In the genomic region with DNA sequence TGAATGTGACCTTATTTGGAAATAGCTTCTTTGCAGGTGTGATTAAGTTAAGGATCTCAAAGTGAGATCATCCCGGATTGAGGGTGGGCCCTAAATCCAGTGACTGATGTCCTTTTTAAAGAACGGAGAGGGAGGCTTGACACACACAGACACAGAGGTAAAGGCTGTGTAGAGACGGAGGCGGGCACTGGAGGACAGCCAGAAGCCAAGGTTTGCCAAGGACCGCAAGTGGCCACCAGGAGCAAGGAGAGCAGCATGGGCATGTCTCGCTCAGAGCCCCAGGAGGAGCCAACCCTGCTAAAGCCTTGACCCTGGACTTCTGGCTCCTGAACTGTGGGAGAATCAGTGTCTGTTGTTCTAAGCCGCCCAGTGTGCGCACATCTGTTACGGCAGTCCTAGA, we compare ENCODE assay signal across 19 cellular contexts. TPM values are rescaled to one million over a fixed set of nuclear protein-coding genes. Genes with fewer than 3 reads are reported as not detected.
DNase-seq lines count a peak whose midpoint lies in the region; ATAC-seq, FAIRE-seq and TF ChIP-seq lines count a peak whose summit lies in the region.
"Had no signal": no experiment of that assay in that cellular context is flagged by ENCODE, and none has a peak within 500 bp of the region (broad histone marks: within the 10 kb centered on the region; RNA-seq: fewer than 3 reads in every experiment).

No MANE protein-coding gene starts in this region.

- POLR2A ChIA-PET in HCT116 (lab: Charles Lee): no interaction called here

- no peak overlapping the region for H3K9ac ChIP-seq in HCT116 (ENCODE audit: low read length)
- H3K9ac ChIP-seq: BLaER1 treated with 17β-estradiol and CSF1 and Interleukin-3, amounts not matched to agents 10 nM and 100 nM had no signal

- no TSS peak for BruUV-seq in HCT116 (replicated peaks; lab: Mats Ljungman, UMichigan)

- H3K9me3 ChIP-seq in HCT116 (ENCODE audit: control insufficient read depth in 1 of 2, insufficient read depth in 1 of 2, low read depth in 1 of 2, low read length in 2 of 2) (no peaks in the 10 kb centered on the region), pancreas (no peaks in the 10 kb centered on the region)
- H3K9me3 ChIP-seq: BLaER1 treated with 17β-estradiol and CSF1 and Interleukin-3, amounts not matched to agents 10 nM and 100 nM; gastrocnemius medialis; ovary; suprapubic skin had no signal

- TF ChIP-seq CTCF in HCT116 (IDR thresholded peaks at IDR 0.05 in 2 of 3, conservative IDR thresholded peaks at IDR 0.05 in 1 of 3; ENCODE audit: borderline replicate concordance in 1 of 3, insufficient read depth in 1 of 3, low read depth in 2 of 3, low read length in 2 of 3) (peak in 2 of 3 experiments; percentile 12 to 17; a peak in 1 of 6 replicates), bronchial epithelial cell (IDR thresholded peaks at IDR 0.05; ENCODE audit: insufficient read depth, low read length, severe bottlenecking) (peak; percentile 55), pancreas (IDR thresholded peaks at IDR 0.05) (peak in 2 of 4 donors; percentile 28 to 30)

- peak; percentile 89 for FAIRE-seq in bronchial epithelial cell (lab: Jason Lieb, UNC)
- FAIRE-seq in pancreas (lab: Jason Lieb, UNC): no peak
- FAIRE-seq: endometrium had no signal

- no peaks in the 10 kb centered on the region for H4K20me1 ChIP-seq in HCT116 (ENCODE audit: insufficient read depth)
- H4K20me1 ChIP-seq: BLaER1 treated with 17β-estradiol and CSF1 and Interleukin-3, amounts not matched to agents 10 nM and 100 nM had no signal

- H3K4me3 ChIP-seq in HCT116 (replicated peaks in 1 of 2; ENCODE audit: low read depth in 1 of 2, low read length in 2 of 2) (no peak overlapping the region), bronchial epithelial cell (ENCODE audit: low read depth, low read length) (no peak overlapping the region), pancreas (no peak overlapping the region)
- H3K4me3 ChIP-seq: BLaER1 treated with 17β-estradiol and CSF1 and Interleukin-3, amounts not matched to agents 10 nM and 100 nM; gastrocnemius medialis; ovary; suprapubic skin had no signal

- no peak overlapping the region for H2AFZ ChIP-seq in HCT116 (ENCODE audit: low read depth, low read length, poor library complexity, severe bottlenecking)

- no peak overlapping the region for H3K27ac ChIP-seq in HCT116 (ENCODE audit: low read depth, low read length)
- peak overlapping the region in 1 of 4 donors; percentile 7 for H3K27ac ChIP-seq in pancreas
- H3K27ac ChIP-seq: BLaER1 treated with 17β-estradiol and CSF1 and Interleukin-3, amounts not matched to agents 10 nM and 100 nM; gastrocnemius medialis; ovary; suprapubic skin had no signal

- peak; percentile 65 for ATAC-seq in HCT116
- peak; percentile 89 to 97 (median 92) for ATAC-seq in pancreas
- ATAC-seq in GM19351 (IDR thresholded peaks at IDR 0.05; ENCODE audit: unreplicated experiment): no peak
- ATAC-seq: gastrocnemius medialis had no signal

- TF ChIP-seq RAD21 in HCT116 (IDR thresholded peaks at IDR 0.05; ENCODE audit: low read depth): no peak

- H3K9me2 ChIP-seq in HCT116 (ENCODE audit: insufficient read depth): no peaks in the 10 kb centered on the region

- intact Hi-C loops in HCT116 (cut with micrococcal nuclease): no loop called here
- intact Hi-C loops in pancreas (cut with DNase I): no loop called here

- TF ChIP-seq POLR2A in HCT116 (IDR thresholded peaks at IDR 0.05; ENCODE audit: borderline replicate concordance, extremely low read depth, insufficient read depth, insufficient read length): no peak

- 22 to 23% methylated on average over 9 of the region's 9 CpGs for WGBS in pancreas, 2 donors

- no peak overlapping the region for H3K4me2 ChIP-seq in HCT116 (ENCODE audit: low read length)
- H3K4me2 ChIP-seq: BLaER1 treated with 17β-estradiol and CSF1 and Interleukin-3, amounts not matched to agents 10 nM and 100 nM had no signal

- H3K79me2 ChIP-seq in HCT116 (ENCODE audit: insufficient read depth, low read length): no peaks in the 10 kb centered on the region

- RAD21 ChIA-PET in HCT116 (lab: Charles Lee; ENCODE audit: low non-redundant PET in 1 of 2, low total read pairs in 2 of 2, uncharacterized antibody in 2 of 2, unreplicated experiment in 2 of 2): no interaction called here

- CTCF ChIA-PET in HCT116 (lab: Charles Lee): interaction anchor here (1.5 kb wide), 1 partner anchor 17 kb away, joined by 6 read pairs; no protein-coding TSS in a partner anchor

- no peaks in the 10 kb centered on the region for H3K27me3 ChIP-seq in HCT116 (ENCODE audit: insufficient read depth, low read length)
- no peaks in the 10 kb centered on the region for H3K27me3 ChIP-seq in bronchial epithelial cell (ENCODE audit: control insufficient read depth, insufficient read depth, low read length)
- H3K27me3 ChIP-seq in pancreas: no peaks in the 10 kb centered on the region
- H3K27me3 ChIP-seq: BLaER1 treated with 17β-estradiol and CSF1 and Interleukin-3, amounts not matched to agents 10 nM and 100 nM; gastrocnemius medialis; ovary; suprapubic skin had no signal

- no peak for DNase-seq in HCT116 (ENCODE audit: low read depth, low spot score)
- peak; percentile 22 for DNase-seq in NCI-H2029 (lab: John Stamatoyannopoulos, UW)
- peak; percentile 80 for DNase-seq in bronchial epithelial cell (ENCODE audit: low read depth)
- DNase-seq in pancreas: peak; percentile 66 to 91 (median 82)
- DNase-seq in stimulated activated CD4-positive, alpha-beta T cell treated with anti-CD3 and anti-CD28 coated beads, Interleukin-4, amount 100 ng/mL, for 24 hours: no peak
- DNase-seq in CD1c-positive myeloid dendritic cell (ENCODE audit: extremely low spot score): no peak
- DNase-seq: activated CD4-positive, CD25-positive, alpha-beta regulatory T cell; activated CD8-positive, alpha-beta memory T cell treated with anti-CD3 and anti-CD28 coated beads, Interleukin-2, amount 50 U/mL, for 4 hours; central memory CD4-positive, alpha-beta T cell; gastrocnemius medialis; NCI-H1092; NCI-H2227 treated with DMSO at 0.1 percent for 48 hours; SW 1271 had no signal

- H3K36me3 ChIP-seq in HCT116 (ENCODE audit: control insufficient read depth in 1 of 2, insufficient read depth in 2 of 2, low read length in 2 of 2) (no peaks in the 10 kb centered on the region), bronchial epithelial cell (ENCODE audit: control insufficient read depth, insufficient read depth, low read length) (no peaks in the 10 kb centered on the region), pancreas (no peaks in the 10 kb centered on the region)
- H3K36me3 ChIP-seq: BLaER1 treated with 17β-estradiol and CSF1 and Interleukin-3, amounts not matched to agents 10 nM and 100 nM; gastrocnemius medialis; ovary; suprapubic skin had no signal

- no peaks in the 10 kb centered on the region; a peak in 2 of 4 replicates for H3K4me1 ChIP-seq in HCT116 (ENCODE audit: control insufficient read depth in 1 of 2, insufficient read depth in 2 of 2, low read length in 2 of 2)
- H3K4me1 ChIP-seq in pancreas: no peaks in the 10 kb centered on the region
- H3K4me1 ChIP-seq: gastrocnemius medialis had no signal

TF ChIP-seq in HCT116, 20 proteins besides CTCF, POLR2A, EP300 and RAD21:
- TF ChIP-seq EZH2 (IDR thresholded peaks at IDR 0.05) (no peak), SIN3A (IDR thresholded peaks at IDR 0.05; ENCODE audit: low read depth) (no peak), EGR1 (IDR thresholded peaks at IDR 0.05; ENCODE audit: low read depth) (no peak), CEBPB (IDR thresholded peaks at IDR 0.05; ENCODE audit: low read depth) (no peak), ZNF274 (IDR thresholded peaks at IDR 0.05; ENCODE audit: low read depth, low read length) (no peak), FOSL1 (IDR thresholded peaks at IDR 0.05; ENCODE audit: low read depth) (no peak), SP1 (IDR thresholded peaks at IDR 0.05; ENCODE audit: low read depth) (no peak)

RNA-seq across cellular contexts. Expression of a gene that starts 15.4 kb away (rescaled TPM):
- not detected for total RNA-seq in HCT116 (2021; ENCODE audit: unreplicated experiment)
- polyA plus RNA-seq in HCT116 (2012): 0.01 TPM in 1 of 2 replicates, not detected in the other
- under 0.01 and 0.26 TPM in 2 replicates for total RNA-seq in bronchial epithelial cell
- under 1 TPM in 3 of 6 donors, not detected in 3; 0.03 to 0.43 (median 0.16) TPM for total RNA-seq in pancreas
- under 1 TPM; 0.04 to 0.05 TPM for polyA plus RNA-seq in pancreas
- total RNA-seq: gastrocnemius medialis, OCI-LY7 had no signal
- polyA plus RNA-seq: ovary had no signal

RNA-seq across cellular contexts. Expression of a gene that starts 44.9 kb away (rescaled TPM):
- total RNA-seq in HCT116 (2021; ENCODE audit: unreplicated experiment) (7.1 TPM), bronchial epithelial cell (2.4 and 3.8 TPM in 2 replicates), pancreas (1 to 10 TPM; 3.5 to 7.0 (median 4.9) TPM)
- 5.2 and 6.1 TPM in 2 replicates for polyA plus RNA-seq in HCT116 (2012)
- polyA plus RNA-seq in pancreas: 1 to 10 TPM; 3.9 to 4.0 TPM

RNA-seq across cellular contexts. Expression of a gene that starts 45.6 kb away (rescaled TPM):
- total RNA-seq in HCT116 (2021; ENCODE audit: unreplicated experiment) (73.1 TPM), bronchial epithelial cell (25.5 and 29.5 TPM in 2 replicates), pancreas (10 to 100 TPM; 13.5 to 23.6 (median 17.7) TPM)
- polyA plus RNA-seq in HCT116 (2012): 52.4 and 54.0 TPM in 2 replicates
- 10 to 100 TPM; 16.5 to 19.3 TPM for polyA plus RNA-seq in pancreas

Comparison
In these comparisons a context has a peak if more than half of its experiments do, and no peak if none do; other contexts are left out.
1. DNase-seq: peak in NCI-H2029 (single experiment), bronchial epithelial cell (single experiment) and pancreas (6 of 6); none in HCT116 (single experiment), stimulated activated CD4-positive, alpha-beta T cell treated with anti-CD3 and anti-CD28 coated beads, Interleukin-4, amount 100 ng/mL, for 24 hours (single experiment) and CD1c-positive myeloid dendritic cell (single experiment).